16 cellular contexts compared by ENCODE assay signal in genomic region chr7:105649727-105650381, GRCh38.
DNase-seq lines count a peak whose midpoint lies in the region; ATAC-seq, FAIRE-seq and TF ChIP-seq lines count a peak whose summit lies in the region.
"Had no signal": no experiment of that assay in that cellular context is flagged by ENCODE, and none has a peak within 500 bp of the region (broad histone marks: within the 10 kb centered on the region; RNA-seq: fewer than 3 reads in every experiment).

No MANE protein-coding gene starts in this region.

- peak overlapping the region; percentile 11 for H3K27ac Mint-ChIP-seq in astrocyte (ENCODE audit: unreplicated experiment)

- H3K4me1 ChIP-seq in HUES48 (ENCODE audit: control insufficient read depth, insufficient read depth, low read length) = peaks cover 42% of the 10 kb centered on the region
- peaks cover 3% of the 10 kb centered on the region for H3K4me1 ChIP-seq in astrocyte (ENCODE audit: insufficient read depth, low read length)
- peaks cover 1% of the 10 kb centered on the region for H3K4me1 ChIP-seq in ovary (ENCODE audit: insufficient read depth)

- no peaks in the 10 kb centered on the region for H3K9me3 ChIP-seq in HUES48 (ENCODE audit: control insufficient read depth, insufficient read depth, low read length)
- H3K9me3 ChIP-seq in astrocyte (ENCODE audit: insufficient read depth, low read depth, low read length) = no peaks in the 10 kb centered on the region
- no peaks in the 10 kb centered on the region for H3K9me3 ChIP-seq in ovary
- H3K9me3 ChIP-seq: colonic mucosa, neutrophil had no signal

- no peak for TF ChIP-seq EP300 in ovary (IDR thresholded peaks at IDR 0.05)

- 57 to 71% (median 65%) methylated on average over 4 of the region's 4 CpGs for WGBS in ovary, 3 donors

- no peaks in the 10 kb centered on the region for H3K9me3 Mint-ChIP-seq in astrocyte (ENCODE audit: unreplicated experiment)
- H3K9me3 Mint-ChIP-seq: CD4-positive, CD25-positive, alpha-beta regulatory T cell; T-cell had no signal

- H3K4me2 ChIP-seq in astrocyte (ENCODE audit: low read length) = no peak overlapping the region

- no peak overlapping the region for H2AFZ ChIP-seq in astrocyte (ENCODE audit: low read depth, low read length)

- H3K4me1 Mint-ChIP-seq in astrocyte (ENCODE audit: low read depth, unreplicated experiment) = peaks cover 17% of the 10 kb centered on the region

- H3K36me3 ChIP-seq in HUES48 (ENCODE audit: control insufficient read depth, insufficient read depth, low read length) (peaks cover 9% of the 10 kb centered on the region; the same call in 1 of the 2 replicates), astrocyte (ENCODE audit: insufficient read depth, low read length) (no peaks in the 10 kb centered on the region), ovary (no peaks in the 10 kb centered on the region)
- H3K36me3 ChIP-seq: colonic mucosa had no signal

- DNase-seq in AG08395 (ENCODE audit: low spot score) (peak; percentile 89), astrocyte (ENCODE audit: low read depth) (peak; percentile 59), iris pigment epithelial cell (ENCODE audit: low read depth) (peak; percentile 67), NOMO-1 treated with DMSO at 0.1 percent for 48 hours (lab: John Stamatoyannopoulos, UW; ENCODE audit: unreplicated experiment) (no peak), NCI-H1105 treated with DMSO at 0.1 percent for 48 hours (lab: John Stamatoyannopoulos, UW) (no peak), ovary (no peak)
- DNase-seq: activated CD4-positive, alpha-beta T cell treated with anti-CD3 and anti-CD28 coated beads for 36 hours; activated gamma-delta T cell; CD4-positive, CD25-positive, alpha-beta regulatory T cell; colonic mucosa; KG1; stimulated activated CD4-positive, alpha-beta T cell treated with anti-CD3 and anti-CD28 coated beads, Interleukin-12 subunit alpha, Interleukin-12 subunit beta, amount 100 ng/mL, for 4 hours; T-cell had no signal

- H3K27me3 ChIP-seq in HUES48 (ENCODE audit: control insufficient read depth, insufficient read depth, low read length) (no peaks in the 10 kb centered on the region), astrocyte (ENCODE audit: insufficient read depth, low read length) (no peaks in the 10 kb centered on the region), ovary (no peaks in the 10 kb centered on the region)
- H3K27me3 ChIP-seq: colonic mucosa, neutrophil had no signal

- no peak for ATAC-seq in HG02840 (IDR thresholded peaks at IDR 0.05; ENCODE audit: low FRiP score, unreplicated experiment)
- ATAC-seq: activated CD4-positive, alpha-beta T cell treated with anti-CD3 and anti-CD28 coated beads for 36 hours; T-cell had no signal

- peaks cover 10% of the 10 kb centered on the region for H3K27me3 Mint-ChIP-seq in astrocyte (ENCODE audit: low read depth, unreplicated experiment)
- H3K27me3 Mint-ChIP-seq: activated CD4-positive, alpha-beta T cell treated with anti-CD3 and anti-CD28 coated beads for 36 hours; CD4-positive, CD25-positive, alpha-beta regulatory T cell; T-cell had no signal

- H3K27ac ChIP-seq in HUES48 (ENCODE audit: low read depth, low read length) (peak overlapping the region; percentile 50), astrocyte (ENCODE audit: low read depth, low read length) (no peak overlapping the region), ovary (no peak overlapping the region)
- H3K27ac ChIP-seq: colonic mucosa had no signal

- TF ChIP-seq POLR2A in ovary (IDR thresholded peaks at IDR 0.05) = no peak

- no peak overlapping the region for H3K4me3 Mint-ChIP-seq in astrocyte (ENCODE audit: unreplicated experiment)
- H3K4me3 Mint-ChIP-seq: activated CD4-positive, alpha-beta T cell treated with anti-CD3 and anti-CD28 coated beads for 36 hours; T-cell had no signal

- peaks cover 54% of the 10 kb centered on the region for H4K20me1 ChIP-seq in astrocyte (ENCODE audit: insufficient read depth, low read length)

- peaks cover 3% of the 10 kb centered on the region for H3K36me3 Mint-ChIP-seq in astrocyte (ENCODE audit: low read depth, unreplicated experiment)

- H3K9ac ChIP-seq in HUES48 (ENCODE audit: low read depth, low read length) (no peak overlapping the region), astrocyte (ENCODE audit: low read length) (no peak overlapping the region)

- FAIRE-seq in astrocyte (lab: Jason Lieb, UNC) = no peak

- TF ChIP-seq CTCF in astrocyte (IDR thresholded peaks at IDR 0.05; ENCODE audit: insufficient read depth, low read depth, low read length) (no peak), ovary (IDR thresholded peaks at IDR 0.05) (no peak)

- intact Hi-C loops in ovary (cut with DNase I) = loop anchor here (5.0 to 10.0 kb wide), 5 partner anchors 95 to 397 kb away; partner anchors contain the start of gene ATXN7L1 (in 1 of the 4)

- H3K4me3 ChIP-seq in HUES48 (ENCODE audit: low read depth, low read length) (no peak overlapping the region), astrocyte (ENCODE audit: insufficient read depth, low read depth, low read length) (no peak overlapping the region), ovary (no peak overlapping the region)
- H3K4me3 ChIP-seq: colonic mucosa had no signal

- no peaks in the 10 kb centered on the region for H3K79me2 ChIP-seq in astrocyte (ENCODE audit: insufficient read depth, low read length)

Comparison
In these comparisons a context has a peak if more than half of its experiments do, and no peak if none do; other contexts are left out.
1. DNase-seq: peak in AG08395 (single experiment), astrocyte (single experiment) and iris pigment epithelial cell (single experiment); none in NOMO-1 treated with DMSO at 0.1 percent for 48 hours (single experiment), NCI-H1105 treated with DMSO at 0.1 percent for 48 hours (single experiment) and ovary (0 of 5).